Comparison of ENCODE assay signal across 18 cellular contexts in genomic region chr12:109469516-109469915, GRCh38. TPM values are rescaled to one million over a fixed set of nuclear protein-coding genes. Genes with fewer than 3 reads are reported as not detected.
A peak's percentile ranks its signal among the peaks of the same experiment; 100 is the strongest.
DNase-seq lines count a peak whose midpoint lies in the region; ATAC-seq, FAIRE-seq and TF ChIP-seq lines count a peak whose summit lies in the region.
"Had no signal": no experiment of that assay in that cellular context is flagged by ENCODE, and none has a peak within 500 bp of the region (broad histone marks: within the 10 kb centered on the region; RNA-seq: fewer than 3 reads in every experiment).

No MANE protein-coding gene starts in this region.

- WGBS in SK-N-SH (ENCODE audit: low lambda C conversion rate) = 96% methylated on average over 6 of the region's 10 CpGs

- peaks cover 5% of the 10 kb centered on the region for H3F3A ChIP-seq in SK-N-SH (replicated peaks; ENCODE audit: insufficient read depth)

- no peak for TF ChIP-seq RAD21 in SK-N-SH (IDR thresholded peaks at IDR 0.05; ENCODE audit: low read length)

- POLR2A ChIA-PET in SK-N-SH (lab: Yijun Ruan, JAX) = no interaction called here

- no peak overlapping the region for H2AFZ ChIP-seq in SK-N-SH (ENCODE audit: low read depth)
- no peak overlapping the region for H2AFZ ChIP-seq in fibroblast of lung (ENCODE audit: low read length)
- H2AFZ ChIP-seq: parathyroid adenoma had no signal

- H4K20me1 ChIP-seq in SK-N-SH (ENCODE audit: insufficient read depth) = peaks cover 53% of the 10 kb centered on the region
- H4K20me1 ChIP-seq in fibroblast of lung (ENCODE audit: control insufficient read depth, extremely low read depth, insufficient read depth, low read length) = no peaks in the 10 kb centered on the region

- no peaks in the 10 kb centered on the region for H3K27me3 ChIP-seq in SK-N-SH (ENCODE audit: insufficient read depth)
- no peaks in the 10 kb centered on the region for H3K27me3 ChIP-seq in fibroblast of lung (ENCODE audit: control insufficient read depth, insufficient read depth, low read length)
- no peaks in the 10 kb centered on the region for H3K27me3 ChIP-seq in stomach smooth muscle (ENCODE audit: control insufficient read depth in 1 of 2, insufficient read depth in 2 of 2, low read length in 2 of 2)
- H3K27me3 ChIP-seq: BLaER1, brain microvascular endothelial cell had no signal

- H3K9ac ChIP-seq in SK-N-SH = no peak overlapping the region
- H3K9ac ChIP-seq in fibroblast of lung (ENCODE audit: insufficient read depth, low read length) = no peak overlapping the region
- H3K9ac ChIP-seq in stomach smooth muscle (ENCODE audit: low read length in 2 of 2) = no peak overlapping the region
- H3K9ac ChIP-seq: BLaER1, parathyroid adenoma had no signal

- no peaks in the 10 kb centered on the region for H3K9me2 ChIP-seq in SK-N-SH

- H3K36me3 ChIP-seq in SK-N-SH (replicated peaks in 1 of 2; ENCODE audit: control insufficient read depth in 1 of 2, insufficient read depth in 2 of 2, low read length in 1 of 2) (peaks cover 12 to 76% of the 10 kb centered on the region in 2 experiments), fibroblast of lung (ENCODE audit: control insufficient read depth, insufficient read depth, low read length) (peaks cover 25% of the 10 kb centered on the region), stomach smooth muscle (ENCODE audit: control insufficient read depth in 2 of 2, insufficient read depth in 2 of 2, low read length in 2 of 2) (peaks cover 35 to 37% of the 10 kb centered on the region in 2 donors)

- H3K4me3 ChIP-seq in SK-N-SH (ENCODE audit: low read depth in 2 of 2, low read length in 1 of 2) = no peak overlapping the region
- H3K4me3 ChIP-seq in HFF-Myc (replicated peaks; ENCODE audit: low read depth, low read length) = peak overlapping the region; percentile 6; the same call in 1 of the 2 replicates
- no peak overlapping the region for H3K4me3 ChIP-seq in fibroblast of lung (replicated peaks in 1 of 4; ENCODE audit: control extremely low read depth in 1 of 4, insufficient read depth in 1 of 4, low read depth in 3 of 4, low read length in 4 of 4)
- H3K4me3 ChIP-seq in stomach smooth muscle (ENCODE audit: low read length in 2 of 2) = no peak overlapping the region
- H3K4me3 ChIP-seq: BLaER1 had no signal

- no peaks in the 10 kb centered on the region for H3K9me3 ChIP-seq in SK-N-SH
- H3K9me3 ChIP-seq in fibroblast of lung (ENCODE audit: control insufficient read depth, insufficient read depth, low read depth, low read length) = no peaks in the 10 kb centered on the region
- H3K9me3 ChIP-seq in stomach smooth muscle (ENCODE audit: control insufficient read depth in 2 of 2, low read length in 2 of 2) = no peaks in the 10 kb centered on the region
- H3K9me3 ChIP-seq: BLaER1 had no signal

- ATAC-seq in SK-N-SH treated with all-trans-retinoic acid at 6 μM for 48 hours = no peak
- ATAC-seq: stimulated activated effector memory CD8-positive, alpha-beta T cell treated with anti-CD3 and anti-CD28 coated beads, Interleukin-12 subunit alpha, Interleukin-12 subunit beta, amount 100 ng/mL, for 72 hours had no signal

- no peak overlapping the region for H3K27ac ChIP-seq in SK-N-SH (ENCODE audit: low read depth in 2 of 2, low read length in 1 of 2)
- H3K27ac ChIP-seq in fibroblast of lung (ENCODE audit: insufficient read depth, low read length) = peak overlapping the region; percentile 32
- H3K27ac ChIP-seq in stomach smooth muscle (ENCODE audit: low read length) = peak overlapping the region; percentile 49
- H3K27ac ChIP-seq: 22Rv1, BLaER1, brain microvascular endothelial cell, parathyroid adenoma had no signal

- H3K4me2 ChIP-seq in SK-N-SH = no peak overlapping the region
- no peak overlapping the region for H3K4me2 ChIP-seq in fibroblast of lung (ENCODE audit: extremely low read depth, insufficient read depth, low read length)
- H3K4me2 ChIP-seq: BLaER1 had no signal

- CTCF ChIA-PET in SK-N-SH (lab: Yijun Ruan, JAX) = interaction anchor here (0.9 to 2.0 kb wide), 4 partner anchors 37 to 377 kb away, joined by 3 to 8 read pairs (median 4); partner anchors contain the start of gene ALKBH2

- TF ChIP-seq CTCF in SK-N-SH (IDR thresholded peaks at IDR 0.05) (no peak), HFF-Myc (IDR thresholded peaks at IDR 0.05; ENCODE audit: low read depth, low read length, missing control alignments) (no peak), fibroblast of lung (conservative IDR thresholded peaks at IDR 0.05 in 1 of 2, IDR thresholded peaks at IDR 0.05 in 1 of 2; ENCODE audit: low read depth in 1 of 2, low read length in 2 of 2) (no peak)

- DNase-seq in SK-N-SH (no peak), HFF-Myc (ENCODE audit: extremely low read depth, low read depth) (peak; percentile 95), fibroblast of lung (ENCODE audit: low read depth in 2 of 2) (no peak), urothelium cell line (ENCODE audit: low spot score) (no peak), NCI-H2171 (lab: John Stamatoyannopoulos, UW) (no peak), DMS 273 (lab: John Stamatoyannopoulos, UW; ENCODE audit: unreplicated experiment) (no peak)
- DNase-seq: brain microvascular endothelial cell, cortex of kidney, NCI-H1694, NCI-H69, SHP77 treated with DMSO at 0.1 percent for 48 hours, T-helper 1 cell had no signal

- no peak for TF ChIP-seq EP300 in SK-N-SH (IDR thresholded peaks at IDR 0.05; ENCODE audit: borderline replicate concordance in 1 of 2, low read depth in 1 of 2, low read length in 1 of 2)

- no peak for FAIRE-seq in urothelium cell line (lab: Jason Lieb, UNC)

- peaks cover 13 to 33% of the 10 kb centered on the region in 2 experiments for H3K4me1 ChIP-seq in SK-N-SH (ENCODE audit: control insufficient read depth in 1 of 2, insufficient read depth in 2 of 2, low read depth in 1 of 2, low read length in 1 of 2)
- H3K4me1 ChIP-seq in fibroblast of lung (ENCODE audit: control insufficient read depth, extremely low read depth, insufficient read depth, low read length) = peaks cover 30% of the 10 kb centered on the region
- peaks cover 62% of the 10 kb centered on the region for H3K4me1 ChIP-seq in stomach smooth muscle (ENCODE audit: control insufficient read depth, insufficient read depth, low read length)
- H3K4me1 ChIP-seq: parathyroid adenoma had no signal

- peaks cover 100% of the 10 kb centered on the region for H3K79me2 ChIP-seq in SK-N-SH (ENCODE audit: insufficient read depth)
- H3K79me2 ChIP-seq in fibroblast of lung (ENCODE audit: control insufficient read depth, insufficient read depth, low read length) = peaks cover 98% of the 10 kb centered on the region

TF ChIP-seq in SK-N-SH, 30 proteins besides CTCF, POLR2A, EP300 and RAD21:
- TF ChIP-seq MXI1 (IDR thresholded peaks at IDR 0.05; ENCODE audit: low read depth, low read length) = no peak
- peak; percentile 49; the same call in 1 of the 2 replicates for TF ChIP-seq TCF12 (IDR thresholded peaks at IDR 0.05)

TF ChIP-seq in SK-N-SH treated with all-trans-retinoic acid at 6 μM for 48 hours, 23 proteins besides CTCF, POLR2A, EP300 and RAD21:
- TF ChIP-seq TOX (CRISPR knock-in tag; IDR thresholded peaks at IDR 0.05; ENCODE audit: borderline replicate concordance) = no peak

RNA-seq across cellular contexts. Expression of gene KCTD10, which starts 7.6 kb away (rescaled TPM):
- polyA plus RNA-seq in SK-N-SH (2012; rRNA removed) = 66.9 and 92.9 TPM in 2 replicates
- polyA plus RNA-seq in SK-N-SH (2012; cell fraction: cytosol; rRNA removed) = 69.6 and 99.0 TPM in 2 replicates
- polyA plus RNA-seq in SK-N-SH (2012; cell fraction: nucleus; rRNA removed) = 93.8 and 122 TPM in 2 replicates
- 59.8 and 106 TPM in 2 replicates for total RNA-seq in fibroblast of lung
- polyA plus RNA-seq in fibroblast of lung = 131 and 190 TPM in 2 replicates
- 86.6 and 115 TPM in 2 replicates for polyA plus RNA-seq in fibroblast of lung (2012)
- 424 and 573 TPM in 2 replicates for polyA minus RNA-seq in fibroblast of lung (ENCODE audit: low replicate concordance)

RNA-seq across cellular contexts. Expression of gene UBE3B, which starts 7.9 kb away (rescaled TPM):
- 28.6 and 31.9 TPM in 2 replicates for polyA plus RNA-seq in SK-N-SH (2012; rRNA removed)
- 20.3 and 23.0 TPM in 2 replicates for polyA plus RNA-seq in SK-N-SH (2012; cell fraction: cytosol; rRNA removed)
- polyA plus RNA-seq in SK-N-SH (2012; cell fraction: nucleus; rRNA removed) = 60.4 and 65.8 TPM in 2 replicates
- 35.7 and 49.7 TPM in 2 replicates for total RNA-seq in fibroblast of lung
- polyA plus RNA-seq in fibroblast of lung = 27.2 and 29.5 TPM in 2 replicates
- 17.8 and 20.1 TPM in 2 replicates for polyA plus RNA-seq in fibroblast of lung (2012)
- 38.8 and 58.9 TPM in 2 replicates for polyA minus RNA-seq in fibroblast of lung (ENCODE audit: low replicate concordance)

Comparison
In these comparisons a context has a peak if more than half of its experiments do, and no peak if none do; other contexts are left out.
1. H3K27ac ChIP-seq: peak in fibroblast of lung (single experiment) and stomach smooth muscle (single experiment); none in SK-N-SH (0 of 2).